Comparison of ENCODE assay signal across 9 cellular contexts in genomic region chr13:62119739-62120700, GRCh38.
DNase-seq lines count a peak whose midpoint lies in the region; ATAC-seq and TF ChIP-seq lines count a peak whose summit lies in the region.
"Had no signal": no experiment of that assay in that cellular context is flagged by ENCODE, and none has a peak within 500 bp of the region (broad histone marks: within the 10 kb centered on the region; RNA-seq: fewer than 3 reads in every experiment).

No MANE protein-coding gene starts in this region.

- no peaks in the 10 kb centered on the region for H3K4me1 Mint-ChIP-seq in activated T-cell treated with anti-CD3 and anti-CD28 coated beads, Interleukin-2, amount 50 U/mL, for 24 hours (ENCODE audit: low read depth)
- H3K4me1 Mint-ChIP-seq: central memory CD8-positive, alpha-beta T cell had no signal

- H3K4me3 Mint-ChIP-seq in activated T-cell treated with anti-CD3 and anti-CD28 coated beads, Interleukin-2, amount 50 U/mL, for 24 hours = no peak overlapping the region
- H3K4me3 Mint-ChIP-seq: central memory CD8-positive, alpha-beta T cell had no signal

- H3K27me3 ChIP-seq in RWPE2 (ENCODE audit: insufficient read depth, poor library complexity, severe bottlenecking) = no peaks in the 10 kb centered on the region

- H3K9me3 ChIP-seq in RWPE2 (ENCODE audit: severe bottlenecking) = no peaks in the 10 kb centered on the region

- no peak overlapping the region for H3K27ac ChIP-seq in RWPE2 (ENCODE audit: poor library complexity, severe bottlenecking)

- DNase-seq in DMS53 (lab: John Stamatoyannopoulos, UW) = peak; percentile 35
- no peak for DNase-seq in RWPE2 (ENCODE audit: low spot score)
- DNase-seq in iris pigment epithelial cell (ENCODE audit: low read depth) = peak; percentile 6
- no peak for DNase-seq in stimulated activated CD4-positive, alpha-beta T cell treated with anti-CD3 and anti-CD28 coated beads, Interleukin-4, amount 100 ng/mL, for 24 hours
- no peak for DNase-seq in CD1c-positive myeloid dendritic cell (ENCODE audit: extremely low spot score)
- no peak for DNase-seq in activated T-cell treated with anti-CD3 and anti-CD28 coated beads, Interleukin-2, amount 50 U/mL, for 24 hours
- DNase-seq in stimulated activated naive CD4-positive, alpha-beta T cell (lab: John Stamatoyannopoulos, UW) = no peak

- H3K27me3 Mint-ChIP-seq in activated T-cell treated with anti-CD3 and anti-CD28 coated beads, Interleukin-2, amount 50 U/mL, for 24 hours = no peaks in the 10 kb centered on the region
- H3K27me3 Mint-ChIP-seq: central memory CD8-positive, alpha-beta T cell had no signal

- no peaks in the 10 kb centered on the region for H3K36me3 Mint-ChIP-seq in activated T-cell treated with anti-CD3 and anti-CD28 coated beads, Interleukin-2, amount 50 U/mL, for 24 hours (ENCODE audit: low read depth)

- H3K27ac Mint-ChIP-seq in activated T-cell treated with anti-CD3 and anti-CD28 coated beads, Interleukin-2, amount 50 U/mL, for 24 hours = no peak overlapping the region

- H3K4me3 ChIP-seq in RWPE2 (ENCODE audit: severe bottlenecking) = no peak overlapping the region

- no peaks in the 10 kb centered on the region for H3K4me1 ChIP-seq in RWPE2 (ENCODE audit: insufficient read depth, poor library complexity, severe bottlenecking)

- ATAC-seq in HG03432 (IDR thresholded peaks at IDR 0.05; ENCODE audit: unreplicated experiment) = peak; percentile 57
- ATAC-seq in RWPE2 (ENCODE audit: low read depth) = no peak

- H3K9me3 Mint-ChIP-seq in activated T-cell treated with anti-CD3 and anti-CD28 coated beads, Interleukin-2, amount 50 U/mL, for 24 hours = no peaks in the 10 kb centered on the region

- no peaks in the 10 kb centered on the region for H3K36me3 ChIP-seq in RWPE2 (ENCODE audit: low read depth)

- TF ChIP-seq CTCF in RWPE2 (IDR thresholded peaks at IDR 0.05; ENCODE audit: poor library complexity, severe bottlenecking) = peak; percentile 82

Comparison
In these comparisons a context has a peak if more than half of its experiments do, and no peak if none do; other contexts are left out.
1. DNase-seq: peak in DMS53 (single experiment) and iris pigment epithelial cell (single experiment); none in RWPE2 (single experiment), stimulated activated CD4-positive, alpha-beta T cell treated with anti-CD3 and anti-CD28 coated beads, Interleukin-4, amount 100 ng/mL, for 24 hours (single experiment), CD1c-positive myeloid dendritic cell (single experiment), activated T-cell treated with anti-CD3 and anti-CD28 coated beads, Interleukin-2, amount 50 U/mL, for 24 hours (single experiment) and stimulated activated naive CD4-positive, alpha-beta T cell (0 of 6).